9 cellular contexts compared by ENCODE assay signal in genomic region chr9:97140566-97140965, GRCh38.
"Had no signal": no experiment of that assay in that cellular context is flagged by ENCODE, and none has a peak within 500 bp of the region (broad histone marks: within the 10 kb centered on the region; RNA-seq: fewer than 3 reads in every experiment).

No MANE protein-coding gene starts in this region.

- H3K9me3 ChIP-seq: HAP-1 had no signal

- H3K4me3 ChIP-seq: GM23248, GM23338, HAP-1 had no signal

- H3K4me1 ChIP-seq: HAP-1 had no signal

- H3K4me3 Mint-ChIP-seq: GM23338, H9, HFFc6 had no signal

- H3K27ac Mint-ChIP-seq: HFFc6 had no signal

- H3K36me3 ChIP-seq: HAP-1 had no signal

- ATAC-seq: GM23338, HCT116 had no signal

- H3K9me3 Mint-ChIP-seq: GM23338, H9, HFFc6 had no signal

- DNase-seq: GM23248, GOT3, H7, H9, HCEC 1CT, HFFc6 had no signal

- H3K27ac ChIP-seq: GM23248 had no signal
